Comparison of ENCODE assay signal across 8 cellular contexts in genomic region chr10:9209105-9209798, GRCh38.
A peak's percentile ranks its signal among the peaks of the same experiment; 100 is the strongest.
DNase-seq lines count a peak whose midpoint lies in the region; ATAC-seq and TF ChIP-seq lines count a peak whose summit lies in the region.

No MANE protein-coding gene starts in this region.

- peak; percentile 94 for TF ChIP-seq CTCF in epithelial cell of esophagus (IDR thresholded peaks at IDR 0.05; ENCODE audit: insufficient read depth, low read depth, low read length, missing control alignments)

- no peak overlapping the region for H3K4me3 ChIP-seq in epithelial cell of esophagus (ENCODE audit: low read length)

- peak; percentile 89 for ATAC-seq in HG02852 (IDR thresholded peaks at IDR 0.05; ENCODE audit: unreplicated experiment)

- peak; percentile 16 for DNase-seq in NK-92 treated with Interleukin-12 subunit alpha and Interleukin-12 subunit beta, amount 100 ng/mL, for 24 hours (lab: John Stamatoyannopoulos, UW)
- DNase-seq in NK-92 (lab: John Stamatoyannopoulos, UW; ENCODE audit: unreplicated experiment) = no peak
- peak; percentile 41 to 66 for DNase-seq in NCI-H526 (lab: John Stamatoyannopoulos, UW)
- DNase-seq in activated CD8-positive, alpha-beta memory T cell treated with anti-CD3 and anti-CD28 coated beads, Interleukin-2, amount 50 U/mL, for 24 hours (ENCODE audit: extremely low read depth) = peak; percentile 60
- DNase-seq in epithelial cell of esophagus (ENCODE audit: low read depth) = peak; percentile 67
- DNase-seq in myocyte (ENCODE audit: low read depth) = peak; percentile 68
- DNase-seq in stimulated activated CD8-positive, alpha-beta memory T cell treated with anti-CD3 and anti-CD28 coated beads, Interleukin-4, amount 100 ng/mL, for 4 hours (ENCODE audit: low read depth in 2 of 2, low spot score in 1 of 2) = peak; percentile 27 to 77
